Comparison of ENCODE assay signal across 20 cellular contexts in genomic region chr20:9686001-9686400, GRCh38.
"Had no signal": no experiment of that assay in that cellular context is flagged by ENCODE, and none has a peak within 500 bp of the region (broad histone marks: within the 10 kb centered on the region; RNA-seq: fewer than 3 reads in every experiment).

No MANE protein-coding gene starts in this region.

- H3K36me3 Mint-ChIP-seq: T-cell had no signal

- H3K27ac ChIP-seq: RWPE1 had no signal

- H3K9me3 ChIP-seq: SK-N-SH had no signal

- DNase-seq: KBM-7, NCI-H1092, NCI-H1105 treated with DMSO at 0.1 percent for 48 hours, NCI-H1417 treated with DMSO at 0.1 percent for 48 hours, NCI-H146, NCI-H1694 treated with DMSO at 0.1 percent for 48 hours, NCI-H1930, NCI-H2081 treated with DMSO at 0.1 percent for 48 hours, NCI-H2171, NCI-H226, NCI-H446 treated with DMSO at 0.1 percent for 48 hours, NCI-H510A treated with DMSO at 0.1 percent for 48 hours, NCI-H526, NCI-H82, SHP77, SK-N-SH, SW 1271, T-cell had no signal

- H3K27ac Mint-ChIP-seq: T-cell had no signal

- H3K9me3 Mint-ChIP-seq: T-cell had no signal

- H3K9me2 ChIP-seq: SK-N-SH had no signal

- ATAC-seq: Panc1, T-cell had no signal

- H3K9ac ChIP-seq: SK-N-SH had no signal

- H3K4me2 ChIP-seq: SK-N-SH had no signal
